In the genomic region with DNA sequence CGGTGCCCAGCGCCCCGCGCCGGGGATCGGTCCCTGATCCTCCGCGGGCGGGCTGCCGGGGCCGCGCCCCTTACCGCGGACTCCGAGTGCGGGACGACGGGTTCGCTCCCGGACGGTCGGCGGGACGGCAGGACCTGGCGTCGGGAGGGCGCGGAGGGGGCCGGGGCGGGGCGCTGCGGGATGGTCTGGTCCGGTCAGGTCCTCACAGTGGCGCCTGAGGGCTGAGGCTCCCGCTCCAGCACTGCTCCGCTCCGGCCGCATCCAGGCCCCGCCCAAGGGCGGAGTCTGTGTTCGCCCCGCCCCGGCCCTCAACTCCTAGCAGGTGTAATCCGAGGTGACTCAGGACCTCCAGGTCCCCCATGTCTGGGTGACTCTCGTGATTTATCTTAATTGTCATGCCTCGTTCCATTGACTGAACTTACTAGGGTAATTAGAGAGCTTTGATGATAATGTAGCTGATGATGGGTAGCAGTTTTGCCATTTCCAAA, we compare ENCODE assay signal across 1 cellular context.
TF ChIP-seq lines count a peak whose summit lies in the region.

A gene with protein sequence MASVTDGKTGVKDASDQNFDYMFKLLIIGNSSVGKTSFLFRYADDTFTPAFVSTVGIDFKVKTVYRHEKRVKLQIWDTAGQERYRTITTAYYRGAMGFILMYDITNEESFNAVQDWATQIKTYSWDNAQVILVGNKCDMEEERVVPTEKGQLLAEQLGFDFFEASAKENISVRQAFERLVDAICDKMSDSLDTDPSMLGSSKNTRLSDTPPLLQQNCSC (minus strand): TSS at position 223 of the 488 bp plus-strand sequence. CDS start 13,583 bp downstream, outside the sequence.

TF ChIP-seq in SK-N-SH, 30 proteins besides CTCF, POLR2A, EP300 and RAD21 (continued from another document):
- TF ChIP-seq TEAD4 (IDR thresholded peaks at IDR 0.05; ENCODE audit: borderline replicate concordance, insufficient read depth) (no peak), FOXM1 (IDR thresholded peaks at IDR 0.05; ENCODE audit: low read depth) (no peak), RFX5 (IDR thresholded peaks at IDR 0.05; ENCODE audit: low read length) (no peak), NRF1 (IDR thresholded peaks at IDR 0.05; ENCODE audit: low read depth, low read length) (no peak), RXRA (IDR thresholded peaks at IDR 0.05; ENCODE audit: borderline replicate concordance, low read depth) (no peak), FOSL2 (IDR thresholded peaks at IDR 0.05; ENCODE audit: borderline replicate concordance, low read depth) (no peak), SMC3 (IDR thresholded peaks at IDR 0.05; ENCODE audit: low read depth, low read length) (no peak)
- TF ChIP-seq, protein P1, sequence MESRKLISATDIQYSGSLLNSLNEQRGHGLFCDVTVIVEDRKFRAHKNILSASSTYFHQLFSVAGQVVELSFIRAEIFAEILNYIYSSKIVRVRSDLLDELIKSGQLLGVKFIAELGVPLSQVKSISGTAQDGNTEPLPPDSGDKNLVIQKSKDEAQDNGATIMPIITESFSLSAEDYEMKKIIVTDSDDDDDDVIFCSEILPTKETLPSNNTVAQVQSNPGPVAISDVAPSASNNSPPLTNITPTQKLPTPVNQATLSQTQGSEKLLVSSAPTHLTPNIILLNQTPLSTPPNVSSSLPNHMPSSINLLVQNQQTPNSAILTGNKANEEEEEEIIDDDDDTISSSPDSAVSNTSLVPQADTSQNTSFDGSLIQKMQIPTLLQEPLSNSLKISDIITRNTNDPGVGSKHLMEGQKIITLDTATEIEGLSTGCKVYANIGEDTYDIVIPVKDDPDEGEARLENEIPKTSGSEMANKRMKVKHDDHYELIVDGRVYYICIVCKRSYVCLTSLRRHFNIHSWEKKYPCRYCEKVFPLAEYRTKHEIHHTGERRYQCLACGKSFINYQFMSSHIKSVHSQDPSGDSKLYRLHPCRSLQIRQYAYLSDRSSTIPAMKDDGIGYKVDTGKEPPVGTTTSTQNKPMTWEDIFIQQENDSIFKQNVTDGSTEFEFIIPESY (IDR thresholded peaks at IDR 0.05; ENCODE audit: borderline replicate concordance, low read depth) = no peak
TF ChIP-seq in SK-N-SH: peak in this region for 2.
